ENCODE assay signal across 19 cellular contexts in the genomic region with DNA sequence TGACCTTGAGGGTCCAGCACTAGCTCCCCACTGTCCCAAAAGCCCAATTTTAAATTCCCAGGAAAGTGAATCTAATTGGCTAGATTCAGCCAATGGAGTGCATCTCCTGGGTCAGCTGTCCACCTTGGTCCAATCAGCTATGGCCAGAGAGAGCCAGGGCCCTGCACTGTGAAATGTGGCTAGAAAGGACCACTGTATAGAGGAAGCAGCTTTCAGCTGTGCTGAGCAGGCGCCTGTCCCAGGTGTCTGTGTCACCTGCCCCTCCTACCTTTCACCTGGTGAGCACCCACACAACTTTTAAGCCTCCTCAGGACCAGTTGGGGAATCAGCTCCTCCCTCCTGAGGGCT.
DNase-seq lines count a peak whose midpoint lies in the region; ATAC-seq, FAIRE-seq and TF ChIP-seq lines count a peak whose summit lies in the region.
"Had no signal": no experiment of that assay in that cellular context is flagged by ENCODE, and none has a peak within 500 bp of the region (broad histone marks: within the 10 kb centered on the region; RNA-seq: fewer than 3 reads in every experiment).

No MANE protein-coding gene starts in this region.

- H3K27ac Mint-ChIP-seq in naive thymus-derived CD8-positive, alpha-beta T cell: no peak overlapping the region
- H3K27ac Mint-ChIP-seq: B cell; CD8-positive, alpha-beta T cell had no signal

- no peak for FAIRE-seq in A549 (lab: Jason Lieb, UNC)
- FAIRE-seq in GM12878 (lab: Jason Lieb, UNC): no peak
- FAIRE-seq: G401.6, HepG2 had no signal

- H2AFZ ChIP-seq in GM12878 (ENCODE audit: control insufficient read depth, low read depth, low read length): no peak overlapping the region

- H3K27ac ChIP-seq in A549 (no peak overlapping the region), GM12878 (ENCODE audit: control insufficient read depth, insufficient read depth) (no peak overlapping the region), testis (no peak overlapping the region)
- H3K27ac ChIP-seq: BLaER1 treated with 17β-estradiol and CSF1 and Interleukin-3, amounts not matched to agents 10 nM and 100 nM had no signal

- H3K9me3 Mint-ChIP-seq in naive thymus-derived CD8-positive, alpha-beta T cell: peaks cover 0 to 10% (median 2%) of the 10 kb centered on the region in 9 donors

- CTCF ChIA-PET in A549 (lab: Yijun Ruan, JAX) (interaction anchor here (1.0 to 1.4 kb wide), 2 partner anchors 15 to 24 kb away, joined by 3 read pairs; no protein-coding TSS in a partner anchor), GM12878 (lab: Yijun Ruan, JAX) (interaction anchor here (0.9 kb wide), 1 partner anchor 10 kb away, joined by 3 read pairs; no protein-coding TSS in a partner anchor)

- H3K9ac ChIP-seq in GM12878 (ENCODE audit: control insufficient read depth, insufficient read depth, low read length): no peak overlapping the region
- H3K9ac ChIP-seq: BLaER1 treated with 17β-estradiol and CSF1 and Interleukin-3, amounts not matched to agents 10 nM and 100 nM had no signal

- peaks cover 0 to 6% (median under 1%) of the 10 kb centered on the region in 3 donors for H3K36me3 Mint-ChIP-seq in naive thymus-derived CD8-positive, alpha-beta T cell
- H3K36me3 Mint-ChIP-seq: CD8-positive, alpha-beta T cell had no signal

- no peaks in the 10 kb centered on the region for H4K20me1 ChIP-seq in GM12878 (ENCODE audit: control insufficient read depth, insufficient read depth)
- H4K20me1 ChIP-seq: BLaER1 treated with 17β-estradiol and CSF1 and Interleukin-3, amounts not matched to agents 10 nM and 100 nM had no signal

- TF ChIP-seq EP300 in A549 (IDR thresholded peaks at IDR 0.05): no peak
- no peak for TF ChIP-seq EP300 in GM12878 (IDR thresholded peaks at IDR 0.05; ENCODE audit: borderline replicate concordance in 1 of 2, control insufficient read depth in 1 of 2, low read depth in 2 of 2, low read length in 2 of 2)

- 67% methylated on average over 1 of the region's 1 CpG for WGBS in A549 (ENCODE audit: missing lambda C conversion rate)
- WGBS in GM12878 (ENCODE audit: insufficient coverage, insufficient replicate concordance, low lambda C conversion rate, missing lambda C conversion rate): 42% methylated on average over 1 of the region's 1 CpG
- 67 to 74% methylated on average over 1 of the region's 1 CpG for WGBS in testis, 2 donors

- TF ChIP-seq CTCF in A549 (IDR thresholded peaks at IDR 0.05): no peak
- TF ChIP-seq CTCF in GM12878 (IDR thresholded peaks at IDR 0.05 in 2 of 3, conservative IDR thresholded peaks at IDR 0.05 in 1 of 3; ENCODE audit: control insufficient read depth in 2 of 3, extremely low read depth in 1 of 3, insufficient read depth in 1 of 3, low read depth in 3 of 3, low read length in 3 of 3): no peak
- no peak for TF ChIP-seq CTCF in testis (IDR thresholded peaks at IDR 0.05)

- in situ Hi-C loops in GM12878 (cut with MboI): no loop called here

- DNase-seq in A549 (ENCODE audit: low read depth in 1 of 2, low spot score in 1 of 2): no peak
- peak; percentile 3 for DNase-seq in NAMALWA (ENCODE audit: low spot score)
- DNase-seq in GM12878 (ENCODE audit: low read depth, low spot score): no peak
- DNase-seq in testis: peak; percentile 19
- no peak for DNase-seq in naive thymus-derived CD8-positive, alpha-beta T cell
- no peak for DNase-seq in HT-29 (ENCODE audit: low spot score)
- DNase-seq: 8988T; Calu3; CD8-positive, alpha-beta T cell; DMS53; DND-41; EL; GOT3; H7 had no signal

- H3K4me3 ChIP-seq in A549: no peak overlapping the region
- no peak overlapping the region for H3K4me3 ChIP-seq in GM12878
- H3K4me3 ChIP-seq in testis: no peak overlapping the region
- H3K4me3 ChIP-seq: BLaER1 treated with 17β-estradiol and CSF1 and Interleukin-3, amounts not matched to agents 10 nM and 100 nM had no signal

- TF ChIP-seq POLR2A in A549 (IDR thresholded peaks at IDR 0.05; ENCODE audit: low read length) (no peak), GM12878 (IDR thresholded peaks at IDR 0.05; ENCODE audit: low read depth, low read length) (no peak), testis (IDR thresholded peaks at IDR 0.05) (no peak)

- no peaks in the 10 kb centered on the region for H3K36me3 ChIP-seq in GM12878 (ENCODE audit: control insufficient read depth in 2 of 2, insufficient read depth in 2 of 2, low read length in 1 of 2)
- H3K36me3 ChIP-seq in testis (ENCODE audit: low read depth, missing control alignments): no peaks in the 10 kb centered on the region
- H3K36me3 ChIP-seq: BLaER1 treated with 17β-estradiol and CSF1 and Interleukin-3, amounts not matched to agents 10 nM and 100 nM had no signal

- ATAC-seq in A549 (no peak), GM12878 (peak; percentile 27; the same call in 1 of the 3 replicates), GM18909 (IDR thresholded peaks at IDR 0.05; ENCODE audit: poor library complexity, unreplicated experiment) (no peak)
- ATAC-seq in naive thymus-derived CD8-positive, alpha-beta T cell: no peak
- ATAC-seq: CD8-positive, alpha-beta T cell; HepG2 had no signal

- TF ChIP-seq RAD21 in A549 (conservative IDR thresholded peaks at IDR 0.05 in 1 of 2, IDR thresholded peaks at IDR 0.05 in 1 of 2): no peak
- TF ChIP-seq RAD21 in GM12878 (IDR thresholded peaks at IDR 0.05; ENCODE audit: insufficient read depth, low read depth, low read length): no peak

- no peaks in the 10 kb centered on the region for H3K4me1 Mint-ChIP-seq in naive thymus-derived CD8-positive, alpha-beta T cell
- H3K4me1 Mint-ChIP-seq: B cell had no signal

- no TSS peak for BruUV-seq in GM12878 (replicated peaks; lab: Mats Ljungman, UMichigan)

- no peaks in the 10 kb centered on the region for H3K79me2 ChIP-seq in GM12878 (ENCODE audit: control insufficient read depth, insufficient read depth, low read length)

- H3K4me1 ChIP-seq in A549: peaks cover 6% of the 10 kb centered on the region; the same call in 2 of the 3 replicates
- no peaks in the 10 kb centered on the region for H3K4me1 ChIP-seq in GM12878 (ENCODE audit: control insufficient read depth, insufficient read depth, low read length)
- no peaks in the 10 kb centered on the region for H3K4me1 ChIP-seq in testis

- no peak overlapping the region for H3K4me3 Mint-ChIP-seq in naive thymus-derived CD8-positive, alpha-beta T cell
- H3K4me3 Mint-ChIP-seq: B cell; CD8-positive, alpha-beta T cell had no signal

- H3K27me3 ChIP-seq in GM12878 (replicated peaks in 1 of 2; ENCODE audit: control insufficient read depth in 2 of 2, insufficient read depth in 2 of 2, low read length in 1 of 2) (no peaks in the 10 kb centered on the region), testis (no peaks in the 10 kb centered on the region)
- H3K27me3 ChIP-seq: BLaER1 treated with 17β-estradiol and CSF1 and Interleukin-3, amounts not matched to agents 10 nM and 100 nM had no signal

- SMC1A ChIA-PET in GM12878 (lab: Charles Lee; ENCODE audit: uncharacterized antibody, unreplicated experiment): no interaction called here

- H3K9me3 ChIP-seq in A549 (peaks cover under 1% of the 10 kb centered on the region; the same call in 1 of the 3 replicates), GM12878 (replicated peaks; ENCODE audit: control insufficient read depth, insufficient read depth, low read length) (no peaks in the 10 kb centered on the region), testis (no peaks in the 10 kb centered on the region)
- H3K9me3 ChIP-seq: BLaER1 treated with 17β-estradiol and CSF1 and Interleukin-3, amounts not matched to agents 10 nM and 100 nM had no signal

- POLR2A ChIA-PET in A549 (lab: Yijun Ruan, JAX) (no interaction called here), GM12878 (lab: Charles Lee) (no interaction called here)
- POLR2A ChIA-PET in naive thymus-derived CD8-positive, alpha-beta T cell (lab: Charles Lee): no interaction called here

- peaks cover 7 to 24% (median 15%) of the 10 kb centered on the region in 5 donors for H3K27me3 Mint-ChIP-seq in naive thymus-derived CD8-positive, alpha-beta T cell
- H3K27me3 Mint-ChIP-seq: B cell had no signal

- H3K4me2 ChIP-seq in A549 (no peak overlapping the region), GM12878 (ENCODE audit: control insufficient read depth, insufficient read depth) (no peak overlapping the region)
- H3K4me2 ChIP-seq: BLaER1 treated with 17β-estradiol and CSF1 and Interleukin-3, amounts not matched to agents 10 nM and 100 nM had no signal

- RAD21 ChIA-PET in GM12878 (lab: Charles Lee; ENCODE audit: unreplicated experiment): no interaction called here

- intact Hi-C loops in GM12878 (cut with micrococcal nuclease; ENCODE audit: unreplicated experiment): no loop called here
- intact Hi-C loops in testis (cut with DNase I; ENCODE audit: low total_unique reads): no loop called here

TF ChIP-seq in A549, 52 proteins besides CTCF, POLR2A, EP300 and RAD21:
- TF ChIP-seq JUNB (IDR thresholded peaks at IDR 0.05) (no peak), RFX5 (IDR thresholded peaks at IDR 0.05) (no peak)
- TF ChIP-seq, protein P1, sequence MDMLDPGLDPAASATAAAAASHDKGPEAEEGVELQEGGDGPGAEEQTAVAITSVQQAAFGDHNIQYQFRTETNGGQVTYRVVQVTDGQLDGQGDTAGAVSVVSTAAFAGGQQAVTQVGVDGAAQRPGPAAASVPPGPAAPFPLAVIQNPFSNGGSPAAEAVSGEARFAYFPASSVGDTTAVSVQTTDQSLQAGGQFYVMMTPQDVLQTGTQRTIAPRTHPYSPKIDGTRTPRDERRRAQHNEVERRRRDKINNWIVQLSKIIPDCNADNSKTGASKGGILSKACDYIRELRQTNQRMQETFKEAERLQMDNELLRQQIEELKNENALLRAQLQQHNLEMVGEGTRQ (IDR thresholded peaks at IDR 0.05): 0 out of 2 replicates have a peak, but pooled peaks have one; percentile 25

TF ChIP-seq in GM12878, 131 proteins besides CTCF, POLR2A, EP300 and RAD21 (continues in another document):
- TF ChIP-seq FOS (IDR thresholded peaks at IDR 0.05; ENCODE audit: borderline replicate concordance, extremely low read depth, insufficient read length) (no peak), GABPA (IDR thresholded peaks at IDR 0.05; ENCODE audit: low read depth) (no peak), CREB1 (IDR thresholded peaks at IDR 0.05; ENCODE audit: low read depth) (no peak)
- TF ChIP-seq, protein P2, sequence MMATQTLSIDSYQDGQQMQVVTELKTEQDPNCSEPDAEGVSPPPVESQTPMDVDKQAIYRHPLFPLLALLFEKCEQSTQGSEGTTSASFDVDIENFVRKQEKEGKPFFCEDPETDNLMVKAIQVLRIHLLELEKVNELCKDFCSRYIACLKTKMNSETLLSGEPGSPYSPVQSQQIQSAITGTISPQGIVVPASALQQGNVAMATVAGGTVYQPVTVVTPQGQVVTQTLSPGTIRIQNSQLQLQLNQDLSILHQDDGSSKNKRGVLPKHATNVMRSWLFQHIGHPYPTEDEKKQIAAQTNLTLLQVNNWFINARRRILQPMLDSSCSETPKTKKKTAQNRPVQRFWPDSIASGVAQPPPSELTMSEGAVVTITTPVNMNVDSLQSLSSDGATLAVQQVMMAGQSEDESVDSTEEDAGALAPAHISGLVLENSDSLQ (IDR thresholded peaks at IDR 0.05): no peak

Comparison
In these comparisons a context has a peak if more than half of its experiments do, and no peak if none do; other contexts are left out.
1. DNase-seq: peak in NAMALWA (single experiment) and testis (single experiment); none in A549 (0 of 2), GM12878 (single experiment), naive thymus-derived CD8-positive, alpha-beta T cell (0 of 10) and HT-29 (single experiment).